Comparison of ENCODE assay signal across 12 cellular contexts in genomic region chr22:30574095-30574981, GRCh38. TPM values are rescaled to one million over a fixed set of nuclear protein-coding genes. Genes with fewer than 3 reads are reported as not detected.
A peak's percentile ranks its signal among the peaks of the same experiment; 100 is the strongest.
DNase-seq lines count a peak whose midpoint lies in the region; ATAC-seq and TF ChIP-seq lines count a peak whose summit lies in the region.
"Had no signal": no experiment of that assay in that cellular context is flagged by ENCODE, and none has a peak within 500 bp of the region (broad histone marks: within the 10 kb centered on the region; RNA-seq: fewer than 3 reads in every experiment).

Gene GAL3ST1, minus strand, starts transcription at chr22:30574665. Its CDS starts 17,273 bp downstream, at chr22:30557392.

- peaks cover 5% of the 10 kb centered on the region for H3K4me1 ChIP-seq in right cardiac atrium (ENCODE audit: control insufficient read depth, insufficient read depth, low read length)
- H3K4me1 ChIP-seq: BLaER1 had no signal

- peaks cover 14% of the 10 kb centered on the region for H3K4me1 Mint-ChIP-seq in nephron progenitor cell

- H3K9me3 ChIP-seq in right cardiac atrium (ENCODE audit: control insufficient read depth, low read length), result no peaks in the 10 kb centered on the region
- H3K9me3 ChIP-seq: BLaER1, ovary had no signal

- no peak within 1 kb of the TSS for H3K27ac ChIP-seq in right cardiac atrium (ENCODE audit: low read length)
- H3K27ac ChIP-seq: BLaER1, ovary had no signal

- no peak within 1 kb of the TSS for H3K4me3 ChIP-seq in right cardiac atrium (ENCODE audit: low read length)
- H3K4me3 ChIP-seq in fibroblast of villous mesenchyme (ENCODE audit: low read depth, low read length), result peak within 1 kb of the TSS; percentile 23
- H3K4me3 ChIP-seq: BLaER1, ovary had no signal

- H3K27me3 Mint-ChIP-seq in nephron progenitor cell (ENCODE audit: low read depth, poor library complexity), result peaks cover 28% of the 10 kb centered on the region

- peak within 1 kb of the TSS; percentile 79 for H3K4me3 Mint-ChIP-seq in nephron progenitor cell

- no peaks in the 10 kb centered on the region for H3K27me3 ChIP-seq in right cardiac atrium (ENCODE audit: control insufficient read depth, insufficient read depth)
- H3K27me3 ChIP-seq: ovary had no signal

- H3K9me3 Mint-ChIP-seq in nephron progenitor cell, result no peaks in the 10 kb centered on the region

- TF ChIP-seq CTCF in fibroblast of villous mesenchyme (IDR thresholded peaks at IDR 0.05; ENCODE audit: insufficient read depth, low read depth, low read length), result no peak
- no peak for TF ChIP-seq CTCF in nephron progenitor cell (IDR thresholded peaks at IDR 0.05)

- peak; percentile 5 to 8 for ATAC-seq in right cardiac atrium
- no peak for ATAC-seq in left ventricle myocardium superior
- ATAC-seq in HG03095 (IDR thresholded peaks at IDR 0.05; ENCODE audit: unreplicated experiment), result no peak

- CTCF ChIA-PET in HEK293T (lab: Yijun Ruan, JAX), result no interaction called here

- DNase-seq in right cardiac atrium, result peak in 1 of 3 donors; percentile 61
- DNase-seq in left ventricle myocardium superior, result no peak
- DNase-seq in fibroblast of villous mesenchyme (ENCODE audit: low read depth), result no peak
- DNase-seq in nephron progenitor cell, result peak; percentile 66
- DNase-seq in GDM1 (lab: John Stamatoyannopoulos, UW), result no peak
- no peak for DNase-seq in HEK293T (ENCODE audit: extremely low spot score)
- DNase-seq in NOMO-1 (lab: John Stamatoyannopoulos, UW; ENCODE audit: unreplicated experiment in 2 of 2), result no peak

- 4% methylated on average over 75 of the region's 75 CpGs for WGBS in right cardiac atrium

- peaks cover 14% of the 10 kb centered on the region for H3K36me3 Mint-ChIP-seq in nephron progenitor cell (ENCODE audit: low read depth)

- POLR2A ChIA-PET in HEK293T (lab: Yijun Ruan, JAX), result no interaction called here

- no peak within 1 kb of the TSS for H3K27ac Mint-ChIP-seq in nephron progenitor cell
- H3K27ac Mint-ChIP-seq: IgD-negative memory B cell had no signal

- intact Hi-C loops in right cardiac atrium (cut with DNase I) (no loop called here), left ventricle myocardium superior (cut with micrococcal nuclease) (no loop called here)

TF ChIP-seq in HEK293T, 16 proteins besides CTCF, POLR2A, EP300 and RAD21:
- no peak for TF ChIP-seq LEF1 (IDR thresholded peaks at IDR 0.05; ENCODE audit: borderline replicate concordance)
- TF ChIP-seq HDGF (IDR thresholded peaks at IDR 0.05; ENCODE audit: borderline replicate concordance), result no peak
- TF ChIP-seq FOXK2 (IDR thresholded peaks at IDR 0.05), result no peak
- TF ChIP-seq PKNOX1 (IDR thresholded peaks at IDR 0.05), result no peak
- no peak for TF ChIP-seq NFRKB (IDR thresholded peaks at IDR 0.05)
- no peak for TF ChIP-seq FOXM1 (IDR thresholded peaks at IDR 0.05; ENCODE audit: borderline replicate concordance)
- no peak for TF ChIP-seq TARDBP (IDR thresholded peaks at IDR 0.05)
- TF ChIP-seq ZNF384 (IDR thresholded peaks at IDR 0.05), result no peak
- TF ChIP-seq ELF4 (IDR thresholded peaks at IDR 0.05), result no peak
- TF ChIP-seq CTBP1 (IDR thresholded peaks at IDR 0.05; ENCODE audit: borderline replicate concordance), result no peak
- no peak for TF ChIP-seq BHLHE40 (IDR thresholded peaks at IDR 0.05; ENCODE audit: borderline replicate concordance)
- TF ChIP-seq SUZ12 (IDR thresholded peaks at IDR 0.05), result no peak
- TF ChIP-seq SP1 (IDR thresholded peaks at IDR 0.05), result no peak
- TF ChIP-seq FOXA1 (IDR thresholded peaks at IDR 0.05), result no peak
- no peak for TF ChIP-seq ARNT (IDR thresholded peaks at IDR 0.05)
- TF ChIP-seq L3MBTL2 (conservative IDR thresholded peaks at IDR 0.05), result no peak

RNA-seq across cellular contexts. Expression of gene GAL3ST1, which starts in this region (rescaled TPM):
- total RNA-seq in right cardiac atrium (under 1 TPM in 3 of 4 donors, not detected in 1; 0.17 to 0.93 (median 0.47) TPM), left ventricle myocardium superior (0.57 TPM), fibroblast of villous mesenchyme (not detected in 2 replicates)
- polyA plus RNA-seq in right cardiac atrium, result 0.75 TPM
- total RNA-seq: T-helper 2 cell treated with Interferon-gamma antibody and Interleukin-4, amounts not matched to agents 100 ng/mL and 5 ng/mL, for 36 hours had no signal
- polyA plus RNA-seq: IgD-negative memory B cell had no signal

Comparison
In these comparisons a context has a peak if more than half of its experiments do, and no peak if none do; other contexts are left out.
1. Peak in ATAC-seq in right cardiac atrium; RNA of the gene not detected or under 1 TPM.